Comparison of ENCODE assay signal across 8 cellular contexts in genomic region chr1:218346391-218347204, GRCh38. TPM values are rescaled to one million over a fixed set of nuclear protein-coding genes. Genes with fewer than 3 reads are reported as not detected.
A peak's percentile ranks its signal among the peaks of the same experiment; 100 is the strongest.
DNase-seq lines count a peak whose midpoint lies in the region; ATAC-seq, FAIRE-seq and TF ChIP-seq lines count a peak whose summit lies in the region.

No MANE protein-coding gene starts in this region.

- peak overlapping the region in 7 of 8 donors; percentile 35 to 78 (median 45) for H3K27ac Mint-ChIP-seq in CD8-positive, alpha-beta memory T cell
- peak overlapping the region in 2 of 3 donors; percentile 82 to 96 for H3K27ac Mint-ChIP-seq in IgD-negative memory B cell

- peaks cover 0 to 5% (median 4%) of the 10 kb centered on the region in 3 donors for H3K36me3 Mint-ChIP-seq in CD8-positive, alpha-beta memory T cell
- H3K36me3 Mint-ChIP-seq in IgD-negative memory B cell = no peaks in the 10 kb centered on the region

- peaks cover 30 to 48% (median 35%) of the 10 kb centered on the region in 3 donors for H3K4me1 Mint-ChIP-seq in CD8-positive, alpha-beta memory T cell
- H3K4me1 Mint-ChIP-seq in IgD-negative memory B cell = peaks cover 27 to 43% (median 34%) of the 10 kb centered on the region in 3 donors

- peak overlapping the region; percentile 61 for H3K4me3 ChIP-seq in CD8-positive, alpha-beta memory T cell (ENCODE audit: low read length)
- peak overlapping the region; percentile 46 to 63 for H3K4me3 ChIP-seq in body of pancreas

- no peak for TF ChIP-seq POLR2A in body of pancreas (IDR thresholded peaks at IDR 0.05)

- 1% methylated on average over 39 of the region's 39 CpGs for WGBS in body of pancreas, 2 donors

- intact Hi-C loops in body of pancreas (cut with DNase I) = no loop called here

- ATAC-seq in body of pancreas = no peak

- CTCF ChIA-PET in CD8-positive, alpha-beta memory T cell (lab: Charles Lee) = interaction anchor here (1.0 kb wide), 1 partner anchor 17 kb away, joined by 3 read pairs; no protein-coding TSS in a partner anchor

- no peak overlapping the region for H3K4me3 Mint-ChIP-seq in CD8-positive, alpha-beta memory T cell
- H3K4me3 Mint-ChIP-seq in IgD-negative memory B cell = no peak overlapping the region

- no peaks in the 10 kb centered on the region for H3K9me3 ChIP-seq in CD8-positive, alpha-beta memory T cell (ENCODE audit: low read length)
- no peaks in the 10 kb centered on the region for H3K9me3 ChIP-seq in body of pancreas

- no peak for FAIRE-seq in HTR-8/SVneo (lab: Jason Lieb, UNC)

- no peaks in the 10 kb centered on the region for H3K9me3 Mint-ChIP-seq in CD8-positive, alpha-beta memory T cell
- no peaks in the 10 kb centered on the region for H3K9me3 Mint-ChIP-seq in IgD-negative memory B cell

- H3K36me3 ChIP-seq in CD8-positive, alpha-beta memory T cell (ENCODE audit: insufficient read depth, low read length) = no peaks in the 10 kb centered on the region
- H3K36me3 ChIP-seq in body of pancreas (replicated peaks in 1 of 2; ENCODE audit: insufficient read depth in 1 of 2, low read depth in 2 of 2) = no peaks in the 10 kb centered on the region

- peaks cover 26% of the 10 kb centered on the region for H3K4me1 ChIP-seq in CD8-positive, alpha-beta memory T cell (ENCODE audit: insufficient read depth, low read length)
- H3K4me1 ChIP-seq in body of pancreas = peaks cover 35% of the 10 kb centered on the region

- H3K27ac ChIP-seq in CD8-positive, alpha-beta memory T cell (ENCODE audit: low read depth, low read length) = no peak overlapping the region
- H3K27ac ChIP-seq in body of pancreas (peak overlapping the region in 3 of 4 donors; percentile 65 to 74 (median 74)), layer of hippocampus (ENCODE audit: low read depth, low read length) (peak overlapping the region; percentile 72), temporal lobe (ENCODE audit: low read depth, low read length) (peak overlapping the region; percentile 44)

- POLR2A ChIA-PET in CD8-positive, alpha-beta memory T cell (lab: Charles Lee) = no interaction called here

- TF ChIP-seq CTCF in body of pancreas (IDR thresholded peaks at IDR 0.05) = no peak

- peaks cover 5 to 25% of the 10 kb centered on the region in 2 donors for H3K27me3 Mint-ChIP-seq in CD8-positive, alpha-beta memory T cell
- no peaks in the 10 kb centered on the region for H3K27me3 Mint-ChIP-seq in IgD-negative memory B cell

- peak in 1 of 5 donors; percentile 8 for DNase-seq in CD8-positive, alpha-beta memory T cell
- peak in 3 of 4 donors; percentile 18 to 30 (median 20) for DNase-seq in body of pancreas
- no peak for DNase-seq in NCI-H510A (lab: John Stamatoyannopoulos, UW)
- DNase-seq in NCI-H2107 (lab: John Stamatoyannopoulos, UW) = no peak
- no peak for DNase-seq in HTR-8/SVneo (ENCODE audit: insufficient read length, low spot score)

- H3K27me3 ChIP-seq in CD8-positive, alpha-beta memory T cell (ENCODE audit: insufficient read depth, low read length, poor library complexity, severe bottlenecking) = peaks cover 5% of the 10 kb centered on the region
- no peaks in the 10 kb centered on the region for H3K27me3 ChIP-seq in body of pancreas
- H3K27me3 ChIP-seq in layer of hippocampus (ENCODE audit: control insufficient read depth, insufficient read depth, low read length) = no peaks in the 10 kb centered on the region

RNA-seq across cellular contexts. Expression of gene TGFB2, which starts 1.5 kb away (rescaled TPM):
- not detected for total RNA-seq in CD8-positive, alpha-beta memory T cell
- polyA plus RNA-seq in CD8-positive, alpha-beta memory T cell = not detected
- 0.59 TPM for polyA plus RNA-seq in IgD-negative memory B cell
- 1 to 10 TPM; 4.3 to 4.9 TPM for total RNA-seq in body of pancreas
- 23.1 TPM for total RNA-seq in temporal lobe

Comparison
In these comparisons a context has a peak if more than half of its experiments do, and no peak if none do; other contexts are left out.
1. DNase-seq: peak in body of pancreas (3 of 4); none in NCI-H510A (single experiment), NCI-H2107 (single experiment) and HTR-8/SVneo (single experiment).
2. RNA of gene TGFB2, which starts 1.5 kb away (total RNA-seq): 23.1 TPM in temporal lobe (single experiment) and 4.3 to 4.9 TPM in body of pancreas; not detected in CD8-positive, alpha-beta memory T cell; every median in the first group is over 4 times any median in the second.